21 cellular contexts compared by ENCODE assay signal in the genomic region with DNA sequence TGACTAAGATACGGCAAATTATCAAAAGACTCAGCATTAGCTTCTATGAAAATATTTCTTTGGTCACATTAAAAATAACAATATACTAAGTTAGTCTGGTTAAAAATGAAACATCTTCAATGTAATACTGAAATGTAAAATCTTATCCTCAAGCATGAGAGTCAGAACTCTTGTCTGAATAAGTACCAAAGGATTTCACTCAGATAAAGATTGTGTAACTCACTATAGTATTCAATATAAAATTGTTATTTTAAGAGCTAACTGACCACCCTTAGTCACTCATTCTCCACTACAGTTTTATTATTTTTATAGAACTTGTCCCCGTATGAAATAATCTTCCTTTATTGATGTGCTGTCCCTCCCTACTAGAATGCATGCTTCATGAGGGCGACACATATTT.
DNase-seq lines count a peak whose midpoint lies in the region; ATAC-seq, FAIRE-seq and TF ChIP-seq lines count a peak whose summit lies in the region.
"Had no signal": no experiment of that assay in that cellular context is flagged by ENCODE, and none has a peak within 500 bp of the region (broad histone marks: within the 10 kb centered on the region; RNA-seq: fewer than 3 reads in every experiment).

No MANE protein-coding gene starts in this region.

- no peak overlapping the region for H3K4me2 ChIP-seq in astrocyte (ENCODE audit: low read length)

- peaks cover 18% of the 10 kb centered on the region for H3K4me1 Mint-ChIP-seq in astrocyte (ENCODE audit: low read depth, unreplicated experiment)

- H3K27ac ChIP-seq in astrocyte (ENCODE audit: low read depth, low read length), result peak overlapping the region; percentile 10
- H3K27ac ChIP-seq in upper lobe of left lung, result no peak overlapping the region

- no peaks in the 10 kb centered on the region for H3K9me3 ChIP-seq in astrocyte (ENCODE audit: insufficient read depth, low read depth, low read length)
- H3K9me3 ChIP-seq in upper lobe of left lung, result no peaks in the 10 kb centered on the region
- H3K9me3 ChIP-seq: BE2C, HAP-1 had no signal

- no peak overlapping the region for H2AFZ ChIP-seq in astrocyte (ENCODE audit: low read depth, low read length)

- H3K9me3 Mint-ChIP-seq in astrocyte (ENCODE audit: unreplicated experiment), result no peaks in the 10 kb centered on the region
- H3K9me3 Mint-ChIP-seq: IgD-negative memory B cell had no signal

- WGBS in upper lobe of left lung, 2 donors, result 90% methylated on average over 3 of the region's 3 CpGs

- H4K20me1 ChIP-seq in astrocyte (ENCODE audit: insufficient read depth, low read length), result no peaks in the 10 kb centered on the region

- no peak for TF ChIP-seq POLR2A in upper lobe of left lung (IDR thresholded peaks at IDR 0.05)

- FAIRE-seq in astrocyte (lab: Jason Lieb, UNC), result no peak
- FAIRE-seq: A204.1, D721Med, RCC 7860 had no signal

- TF ChIP-seq CTCF in astrocyte (IDR thresholded peaks at IDR 0.05; ENCODE audit: insufficient read depth, low read depth, low read length), result no peak
- no peak for TF ChIP-seq CTCF in fibroblast of pulmonary artery (IDR thresholded peaks at IDR 0.05; ENCODE audit: low read length, missing control alignments)
- TF ChIP-seq CTCF in upper lobe of left lung (IDR thresholded peaks at IDR 0.05), result no peak

- H3K4me1 ChIP-seq in astrocyte (ENCODE audit: insufficient read depth, low read length), result peaks cover 19% of the 10 kb centered on the region
- peaks cover 14% of the 10 kb centered on the region in 4 donors for H3K4me1 ChIP-seq in upper lobe of left lung

- H3K27ac Mint-ChIP-seq in astrocyte (ENCODE audit: unreplicated experiment), result no peak overlapping the region
- H3K27ac Mint-ChIP-seq: IgD-negative memory B cell had no signal

- no peaks in the 10 kb centered on the region for H3K36me3 Mint-ChIP-seq in astrocyte (ENCODE audit: low read depth, unreplicated experiment)
- H3K36me3 Mint-ChIP-seq: IgD-negative memory B cell had no signal

- no peak for ATAC-seq in upper lobe of left lung (ENCODE audit: low FRiP score in 2 of 2)
- ATAC-seq: Right ventricle myocardium inferior had no signal

- H3K4me3 ChIP-seq in astrocyte (ENCODE audit: insufficient read depth, low read depth, low read length) (no peak overlapping the region), fibroblast of pulmonary artery (replicated peaks; ENCODE audit: low read depth, low read length) (no peak overlapping the region), upper lobe of left lung (no peak overlapping the region)
- H3K4me3 ChIP-seq: HAP-1 had no signal

- H3K9ac ChIP-seq in astrocyte (ENCODE audit: low read length), result no peak overlapping the region

- H3K27me3 ChIP-seq in astrocyte (ENCODE audit: insufficient read depth, low read length), result no peaks in the 10 kb centered on the region
- H3K27me3 ChIP-seq in upper lobe of left lung, result no peaks in the 10 kb centered on the region
- H3K27me3 ChIP-seq: BE2C had no signal

- H3K36me3 ChIP-seq in astrocyte (ENCODE audit: insufficient read depth, low read length) (no peaks in the 10 kb centered on the region), upper lobe of left lung (no peaks in the 10 kb centered on the region)
- H3K36me3 ChIP-seq: BE2C, HAP-1 had no signal

- no peak for TF ChIP-seq EP300 in upper lobe of left lung (IDR thresholded peaks at IDR 0.05)

- DNase-seq in EL, result peak; percentile 6
- peak; percentile 34 for DNase-seq in astrocyte (ENCODE audit: low read depth)
- DNase-seq in fibroblast of pulmonary artery (ENCODE audit: low read depth), result peak; percentile 60
- peak; percentile 25 for DNase-seq in stromal cell of bone marrow (ENCODE audit: low read depth)
- DNase-seq in NCI-H146 (lab: John Stamatoyannopoulos, UW), result no peak
- DNase-seq in upper lobe of left lung, result no peak
- DNase-seq in SKM-1 (lab: John Stamatoyannopoulos, UW; ENCODE audit: unreplicated experiment), result no peak
- DNase-seq: BE2C, NCI-H1105 treated with DMSO at 0.1 percent for 48 hours, NCI-H1694 treated with DMSO at 0.1 percent for 48 hours, NCI-H2081 treated with DMSO at 0.1 percent for 48 hours, NCI-H2171 treated with DMSO at 0.1 percent for 48 hours, NCI-H446 treated with DMSO at 0.1 percent for 48 hours, NCI-H526 treated with DMSO at 0.1 percent for 48 hours, OCI-M1 had no signal

- H3K27me3 Mint-ChIP-seq in astrocyte (ENCODE audit: low read depth, unreplicated experiment), result no peaks in the 10 kb centered on the region

- H3K4me3 Mint-ChIP-seq in astrocyte (ENCODE audit: unreplicated experiment), result no peak overlapping the region
- H3K4me3 Mint-ChIP-seq: IgD-negative memory B cell had no signal

- no peaks in the 10 kb centered on the region for H3K79me2 ChIP-seq in astrocyte (ENCODE audit: insufficient read depth, low read length)

Comparison
In these comparisons a context has a peak if more than half of its experiments do, and no peak if none do; other contexts are left out.
1. DNase-seq: peak in EL (single experiment), astrocyte (single experiment), fibroblast of pulmonary artery (single experiment) and stromal cell of bone marrow (single experiment); none in NCI-H146 (single experiment), upper lobe of left lung (0 of 2) and SKM-1 (single experiment).